12 cellular contexts compared by ENCODE assay signal in the genomic region with DNA sequence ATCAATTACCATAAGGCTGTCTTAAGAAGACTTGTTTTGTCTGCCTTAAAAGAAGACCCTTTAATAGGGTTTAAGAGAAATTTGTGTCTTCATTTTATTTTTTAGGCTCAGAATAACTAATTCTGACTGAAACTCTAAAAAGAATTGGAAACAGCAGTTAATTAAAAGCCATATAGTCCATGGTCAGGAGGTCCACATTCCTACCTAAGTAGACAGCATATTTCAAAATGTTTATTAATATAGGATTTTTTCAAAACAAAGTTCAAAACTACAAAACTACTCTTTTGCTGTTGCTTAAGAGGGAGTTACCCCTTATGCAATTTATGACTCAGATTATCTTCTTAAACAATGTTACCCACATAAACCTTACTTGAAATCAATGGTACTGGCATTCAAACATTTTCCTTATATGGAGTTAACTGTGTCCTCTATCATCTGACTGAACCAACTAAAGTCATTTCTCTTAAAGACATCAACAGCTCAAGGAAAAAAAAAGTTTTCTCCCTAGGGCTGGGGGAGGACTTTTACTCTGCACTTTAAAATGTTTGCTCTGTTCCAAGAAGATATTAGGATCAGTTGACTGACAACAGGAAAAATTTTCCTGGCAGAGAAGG. TPM values are rescaled to one million over a fixed set of nuclear protein-coding genes. Genes with fewer than 3 reads are reported as not detected.
A peak's percentile ranks its signal among the peaks of the same experiment; 100 is the strongest.
DNase-seq lines count a peak whose midpoint lies in the region; ATAC-seq and TF ChIP-seq lines count a peak whose summit lies in the region.
"Had no signal": no experiment of that assay in that cellular context is flagged by ENCODE, and none has a peak within 500 bp of the region (broad histone marks: within the 10 kb centered on the region; RNA-seq: fewer than 3 reads in every experiment).

No MANE protein-coding gene starts in this region.

- H3K27ac ChIP-seq in PC-9: peak overlapping the region; percentile 63
- H3K27ac ChIP-seq in uterus: peak overlapping the region; percentile 77 to 81

- no peaks in the 10 kb centered on the region for H3K4me1 Mint-ChIP-seq in activated T-helper 1 cell treated with anti-CD3 and anti-CD28 coated beads, Interleukin-12 subunit alpha, Interleukin-12 subunit beta, Interleukin-2, Interleukin-4 antibody, amounts not matched to agents 30 ng/mL and 10 ng/mL and 1 ng/mL, durations not matched to agents 14 hours and 24 hours and 36 hours (ENCODE audit: low read depth)
- H3K4me1 Mint-ChIP-seq: activated CD4-positive, alpha-beta T cell treated with anti-CD3 and anti-CD28 coated beads, Interleukin-2, amount 10 ng/mL, durations not matched to agents 24 days and 14 days had no signal

- H3K27me3 ChIP-seq in PC-9 (ENCODE audit: insufficient read depth, low read depth): no peaks in the 10 kb centered on the region
- H3K27me3 ChIP-seq in uterus: no peaks in the 10 kb centered on the region

- H3K9me3 Mint-ChIP-seq in activated T-helper 1 cell treated with anti-CD3 and anti-CD28 coated beads, Interleukin-12 subunit alpha, Interleukin-12 subunit beta, Interleukin-2, Interleukin-4 antibody, amounts not matched to agents 30 ng/mL and 10 ng/mL and 1 ng/mL, durations not matched to agents 14 hours and 24 hours and 36 hours: no peaks in the 10 kb centered on the region
- H3K9me3 Mint-ChIP-seq: activated CD4-positive, alpha-beta T cell treated with anti-CD3 and anti-CD28 coated beads, Interleukin-2, amount 10 ng/mL, durations not matched to agents 24 days and 14 days had no signal

- H3K4me3 ChIP-seq in PC-9 (no peak overlapping the region), uterus (no peak overlapping the region)

- no peak overlapping the region for H2AFZ ChIP-seq in PC-9

- H3K4me1 ChIP-seq in PC-9 (replicated peaks; ENCODE audit: insufficient read depth) (peaks cover 6% of the 10 kb centered on the region), uterus (peaks cover 0 to 3% of the 10 kb centered on the region in 2 donors)

- H3K27ac Mint-ChIP-seq in activated T-helper 1 cell treated with anti-CD3 and anti-CD28 coated beads, Interleukin-12 subunit alpha, Interleukin-12 subunit beta, Interleukin-2, Interleukin-4 antibody, amounts not matched to agents 30 ng/mL and 10 ng/mL and 1 ng/mL, durations not matched to agents 14 hours and 24 hours and 36 hours: no peak overlapping the region
- H3K27ac Mint-ChIP-seq: activated CD4-positive, alpha-beta T cell treated with anti-CD3 and anti-CD28 coated beads, Interleukin-2, amount 10 ng/mL, durations not matched to agents 24 days and 14 days had no signal

- intact Hi-C loops in PC-9 (cut with micrococcal nuclease; ENCODE audit: unreplicated experiment) (no loop called here), uterus (cut with DNase I; ENCODE audit: low total_unique reads) (no loop called here)
- intact Hi-C loops in activated T-helper 1 cell treated with anti-CD3 and anti-CD28 coated beads, Interleukin-12 subunit alpha, Interleukin-12 subunit beta, Interleukin-2, Interleukin-4 antibody, amounts not matched to agents 30 ng/mL and 10 ng/mL and 1 ng/mL, durations not matched to agents 14 hours and 24 hours and 36 hours (cut with micrococcal nuclease): no loop called here

- POLR2A ChIA-PET in PC-9 (lab: Charles Lee; ENCODE audit: unreplicated experiment): interaction anchor here (0.6 to 0.7 kb wide), 2 partner anchors 69 to 172 kb away, joined by 5 to 9 read pairs; no protein-coding TSS in a partner anchor

- H3F3A ChIP-seq in PC-9 (ENCODE audit: insufficient read depth, low read depth): no peaks in the 10 kb centered on the region

- H3K36me3 ChIP-seq in PC-9 (ENCODE audit: low read depth) (no peaks in the 10 kb centered on the region), uterus (no peaks in the 10 kb centered on the region)

- no peak overlapping the region for H3K4me2 ChIP-seq in PC-9

- H3K4me3 Mint-ChIP-seq in activated T-helper 1 cell treated with anti-CD3 and anti-CD28 coated beads, Interleukin-12 subunit alpha, Interleukin-12 subunit beta, Interleukin-2, Interleukin-4 antibody, amounts not matched to agents 30 ng/mL and 10 ng/mL and 1 ng/mL, durations not matched to agents 14 hours and 24 hours and 36 hours: no peak overlapping the region
- H3K4me3 Mint-ChIP-seq: activated CD4-positive, alpha-beta T cell treated with anti-CD3 and anti-CD28 coated beads, Interleukin-2, amount 10 ng/mL, durations not matched to agents 24 days and 14 days had no signal

- H3K79me2 ChIP-seq in PC-9 (ENCODE audit: low read depth): no peaks in the 10 kb centered on the region

- BruUV-seq in PC-9 (replicated peaks; lab: Mats Ljungman, UMichigan): no TSS peak

- no peak for TF ChIP-seq CTCF in PC-9 (conservative IDR thresholded peaks at IDR 0.05)
- TF ChIP-seq CTCF in uterus (IDR thresholded peaks at IDR 0.05): no peak

- H3K9me3 ChIP-seq in PC-9 (ENCODE audit: insufficient read depth, low read depth): no peaks in the 10 kb centered on the region
- H3K9me3 ChIP-seq in uterus: no peaks in the 10 kb centered on the region

- ATAC-seq in GM21367 (IDR thresholded peaks at IDR 0.05; ENCODE audit: unreplicated experiment): no peak

- DNase-seq in SIG-M5 treated with dmso at 0.1 percent for 504 hours (lab: John Stamatoyannopoulos, UW; ENCODE audit: unreplicated experiment): peak; percentile 16
- no peak for DNase-seq in SIG-M5 (lab: John Stamatoyannopoulos, UW)
- DNase-seq in PC-9: peak in 1 of 2 experiments; percentile 73
- peak; percentile 98 for DNase-seq in fibroblast of peridontal ligament (ENCODE audit: extremely low read depth)
- DNase-seq in uterus: peak in 1 of 2 donors; percentile 48
- DNase-seq in activated T-helper 1 cell treated with anti-CD3 and anti-CD28 coated beads, Interleukin-12 subunit alpha, Interleukin-12 subunit beta, Interleukin-2, Interleukin-4 antibody, amounts not matched to agents 30 ng/mL and 10 ng/mL and 1 ng/mL, durations not matched to agents 14 hours and 24 hours and 36 hours (ENCODE audit: low spot score): no peak
- no peak for DNase-seq in activated CD4-positive, alpha-beta T cell treated with anti-CD3 and anti-CD28 coated beads, Interleukin-2, amount 50 U/mL, for 4 hours
- DNase-seq: 8988T; activated CD4-positive, alpha-beta T cell treated with anti-CD3 and anti-CD28 coated beads, Interleukin-2, amount 10 ng/mL, durations not matched to agents 24 days and 14 days; NCI-H146 had no signal

- CTCF ChIA-PET in PC-9 (lab: Charles Lee): no interaction called here

- H3K36me3 Mint-ChIP-seq in activated T-helper 1 cell treated with anti-CD3 and anti-CD28 coated beads, Interleukin-12 subunit alpha, Interleukin-12 subunit beta, Interleukin-2, Interleukin-4 antibody, amounts not matched to agents 30 ng/mL and 10 ng/mL and 1 ng/mL, durations not matched to agents 14 hours and 24 hours and 36 hours (ENCODE audit: low read depth): no peaks in the 10 kb centered on the region

- no peaks in the 10 kb centered on the region for H4K20me1 ChIP-seq in PC-9 (ENCODE audit: insufficient read depth)

- no peak for TF ChIP-seq POLR2A in uterus (IDR thresholded peaks at IDR 0.05)

- peaks cover 3% of the 10 kb centered on the region for H3K27me3 Mint-ChIP-seq in activated T-helper 1 cell treated with anti-CD3 and anti-CD28 coated beads, Interleukin-12 subunit alpha, Interleukin-12 subunit beta, Interleukin-2, Interleukin-4 antibody, amounts not matched to agents 30 ng/mL and 10 ng/mL and 1 ng/mL, durations not matched to agents 14 hours and 24 hours and 36 hours (ENCODE audit: insufficient read depth)
- H3K27me3 Mint-ChIP-seq: activated CD4-positive, alpha-beta T cell treated with anti-CD3 and anti-CD28 coated beads, Interleukin-2, amount 10 ng/mL, durations not matched to agents 24 days and 14 days had no signal

- H3K9me2 ChIP-seq in PC-9 (ENCODE audit: insufficient read depth): no peaks in the 10 kb centered on the region

RNA-seq across cellular contexts. Expression of a gene that starts 56.8 kb away (rescaled TPM):
- total RNA-seq in PC-9 (2021): not detected in 2 replicates
- 1 to 10 TPM in 1 of 4 donors, not detected in 3; 2.8 TPM for total RNA-seq in uterus
- not detected in 2 replicates for total RNA-seq in activated T-helper 1 cell treated with anti-CD3 and anti-CD28 coated beads, Interleukin-12 subunit alpha, Interleukin-12 subunit beta, Interleukin-2, Interleukin-4 antibody, amounts not matched to agents 30 ng/mL and 10 ng/mL and 1 ng/mL, durations not matched to agents 14 hours and 24 hours and 36 hours
- total RNA-seq: activated CD4-positive, alpha-beta T cell treated with anti-CD3 and anti-CD28 coated beads, Interleukin-2, amount 10 ng/mL, durations not matched to agents 24 days and 14 days; glomerular endothelial cell had no signal

Comparison
In these comparisons a context has a peak if more than half of its experiments do, and no peak if none do; other contexts are left out.
1. DNase-seq: peak in SIG-M5 treated with dmso at 0.1 percent for 504 hours (single experiment) and fibroblast of peridontal ligament (single experiment); none in SIG-M5 (single experiment), activated T-helper 1 cell treated with anti-CD3 and anti-CD28 coated beads, Interleukin-12 subunit alpha, Interleukin-12 subunit beta, Interleukin-2, Interleukin-4 antibody, amounts not matched to agents 30 ng/mL and 10 ng/mL and 1 ng/mL, durations not matched to agents 14 hours and 24 hours and 36 hours (single experiment) and activated CD4-positive, alpha-beta T cell treated with anti-CD3 and anti-CD28 coated beads, Interleukin-2, amount 50 U/mL, for 4 hours (0 of 2).